ENCODE assay signal across 19 cellular contexts in genomic region chr17:30957741-30958140, GRCh38.
DNase-seq lines count a peak whose midpoint lies in the region; ATAC-seq and TF ChIP-seq lines count a peak whose summit lies in the region.
"Had no signal": no experiment of that assay in that cellular context is flagged by ENCODE, and none has a peak within 500 bp of the region (broad histone marks: within the 10 kb centered on the region; RNA-seq: fewer than 3 reads in every experiment).

No MANE protein-coding gene starts in this region.

- H3K4me2 ChIP-seq in BLaER1 treated with 17β-estradiol and CSF1 and Interleukin-3, amounts not matched to agents 10 nM and 100 nM: peak overlapping the region; percentile 58 to 99 (median 89)

- H4K20me1 ChIP-seq in BLaER1 treated with 17β-estradiol and CSF1 and Interleukin-3, amounts not matched to agents 10 nM and 100 nM: no peaks in the 10 kb centered on the region

- H3K27me3 ChIP-seq in BLaER1 treated with 17β-estradiol and CSF1 and Interleukin-3, amounts not matched to agents 10 nM and 100 nM: no peaks in the 10 kb centered on the region
- H3K27me3 ChIP-seq in neutrophil: no peaks in the 10 kb centered on the region
- H3K27me3 ChIP-seq: left lung, SJSA1 had no signal

- DNase-seq in NCI-H146 (lab: John Stamatoyannopoulos, UW) (peak; percentile 77), globus pallidus (ENCODE audit: low spot score) (no peak), NAMALWA (ENCODE audit: low spot score) (no peak), DMS79 treated with DMSO at 0.1 percent for 48 hours (lab: John Stamatoyannopoulos, UW) (no peak)
- no peak for DNase-seq in stimulated activated naive CD8-positive, alpha-beta T cell treated with anti-CD3 and anti-CD28 coated beads, Interleukin-15, Interleukin-2, amounts not matched to agents 100 U/mL and 50 U/mL, for 24 hours
- DNase-seq: activated CD4-positive, alpha-beta T cell treated with anti-CD3 and anti-CD28 coated beads, Interleukin-2, amount 50 U/mL, for 4 hours; activated naive CD8-positive, alpha-beta T cell treated with anti-CD3 and anti-CD28 coated beads, Interleukin-2, amount 10 ng/mL, durations not matched to agents 7 days and 5 days; CD4-positive, alpha-beta T cell; HFFc6; NCI-H526 treated with DMSO at 0.1 percent for 48 hours; small intestine; stimulated activated CD4-positive, alpha-beta T cell treated with anti-CD3 and anti-CD28 coated beads, Interleukin-4, amount 100 ng/mL, for 24 hours; T-helper 2 cell had no signal

- H3K27ac ChIP-seq in BLaER1 treated with 17β-estradiol and CSF1 and Interleukin-3, amounts not matched to agents 10 nM and 100 nM: peak overlapping the region; percentile 67 to 99 (median 91)
- H3K27ac ChIP-seq in cingulate gyrus (ENCODE audit: low read depth, low read length): peak overlapping the region; percentile 77
- H3K27ac ChIP-seq in neutrophil: peak overlapping the region; percentile 68
- H3K27ac ChIP-seq: VCaP had no signal

- peak overlapping the region; percentile 36 to 97 (median 75); a peak in 19 of 22 replicates for H3K9ac ChIP-seq in BLaER1 treated with 17β-estradiol and CSF1 and Interleukin-3, amounts not matched to agents 10 nM and 100 nM

- H3K4me1 ChIP-seq in BLaER1 treated with 17β-estradiol and CSF1 and Interleukin-3, amounts not matched to agents 10 nM and 100 nM: peaks cover 33 to 100% (median 92%) of the 10 kb centered on the region in 10 experiments
- H3K4me1 ChIP-seq in neutrophil (ENCODE audit: control insufficient read depth in 1 of 2, insufficient read depth in 1 of 2, low read depth in 1 of 2, low read length in 1 of 2): peaks cover 48 to 49% of the 10 kb centered on the region in 2 experiments

- ATAC-seq in stimulated activated naive CD8-positive, alpha-beta T cell treated with anti-CD3 and anti-CD28 coated beads, Interleukin-15, Interleukin-2, amounts not matched to agents 100 U/mL and 50 U/mL, for 24 hours: no peak

- no peak for TF ChIP-seq CTCF in neutrophil (IDR thresholded peaks at IDR 0.05)

- H3K36me3 ChIP-seq in BLaER1 treated with 17β-estradiol and CSF1 and Interleukin-3, amounts not matched to agents 10 nM and 100 nM: peaks cover 0 to 36% (median 0%) of the 10 kb centered on the region in 11 experiments; a peak in 6 of 22 replicates
- H3K36me3 ChIP-seq in neutrophil: no peaks in the 10 kb centered on the region
- H3K36me3 ChIP-seq: SJSA1 had no signal

- peaks cover 0 to 6% (median 0%) of the 10 kb centered on the region in 11 experiments; a peak in 1 of 22 replicates for H3K9me3 ChIP-seq in BLaER1 treated with 17β-estradiol and CSF1 and Interleukin-3, amounts not matched to agents 10 nM and 100 nM (replicated peaks in 1 of 11)
- H3K9me3 ChIP-seq in neutrophil: no peaks in the 10 kb centered on the region
- H3K9me3 ChIP-seq: left lung, SJSA1 had no signal

- H3K4me3 ChIP-seq in BLaER1 treated with 17β-estradiol and CSF1 and Interleukin-3, amounts not matched to agents 10 nM and 100 nM: peak overlapping the region in 5 of 10 experiments; percentile 10 to 60 (median 54); a peak in 8 of 20 replicates
- peak overlapping the region; percentile 6 to 29 for H3K4me3 ChIP-seq in neutrophil (ENCODE audit: low read depth in 1 of 2, low read length in 1 of 2)
- H3K4me3 ChIP-seq: left lung, SJSA1 had no signal
